16 cellular contexts compared by ENCODE assay signal in genomic region chr11:77088236-77089003, GRCh38. TPM values are rescaled to one million over a fixed set of nuclear protein-coding genes. Genes with fewer than 3 reads are reported as not detected.
DNase-seq lines count a peak whose midpoint lies in the region; ATAC-seq, FAIRE-seq and TF ChIP-seq lines count a peak whose summit lies in the region.
"Had no signal": no experiment of that assay in that cellular context is flagged by ENCODE, and none has a peak within 500 bp of the region (broad histone marks: within the 10 kb centered on the region; RNA-seq: fewer than 3 reads in every experiment).

No MANE protein-coding gene starts in this region.

- ATAC-seq in left cardiac atrium, result no peak
- no peak for ATAC-seq in heart right ventricle
- ATAC-seq in aorta (ENCODE audit: low FRiP score), result no peak
- ATAC-seq: CD8-positive, alpha-beta T cell had no signal

- no peak overlapping the region for H3K27ac ChIP-seq in heart right ventricle
- H3K27ac ChIP-seq in esophagus (ENCODE audit: low read depth in 2 of 2, low read length in 1 of 2), result peak overlapping the region; percentile 58 to 85
- H3K27ac ChIP-seq in aorta (ENCODE audit: low read depth in 1 of 2, low read length in 2 of 2), result no peak overlapping the region
- H3K27ac ChIP-seq: epithelial cell of prostate, GM23248 had no signal

- no peak for FAIRE-seq in frontal cortex (lab: Jason Lieb, UNC)

- H3K9me3 ChIP-seq in heart right ventricle (no peaks in the 10 kb centered on the region), esophagus (ENCODE audit: control insufficient read depth in 2 of 2, insufficient read depth in 1 of 2, low read depth in 1 of 2, low read length in 1 of 2) (no peaks in the 10 kb centered on the region), aorta (ENCODE audit: control insufficient read depth, low read length) (no peaks in the 10 kb centered on the region)
- H3K9me3 ChIP-seq: testis had no signal

- peak overlapping the region; percentile 57 for H3K27ac Mint-ChIP-seq in neural crest cell (ENCODE audit: unreplicated experiment)
- H3K27ac Mint-ChIP-seq: CD8-positive, alpha-beta T cell had no signal

- no peak overlapping the region for H3K4me3 ChIP-seq in heart right ventricle
- H3K4me3 ChIP-seq in esophagus (ENCODE audit: low read depth in 1 of 2, low read length in 2 of 2), result no peak overlapping the region
- no peak overlapping the region for H3K4me3 ChIP-seq in aorta (ENCODE audit: low read length in 2 of 2)
- H3K4me3 ChIP-seq: GM23248, testis had no signal

- TF ChIP-seq CTCF in heart right ventricle (IDR thresholded peaks at IDR 0.05), result no peak
- no peak for TF ChIP-seq CTCF in neural crest cell (conservative IDR thresholded peaks at IDR 0.05)

- no peak overlapping the region for H3K4me3 Mint-ChIP-seq in neural crest cell
- H3K4me3 Mint-ChIP-seq: CD8-positive, alpha-beta T cell had no signal

- H3K36me3 ChIP-seq in heart right ventricle (peaks cover 0 to 6% (median 0%) of the 10 kb centered on the region in 9 donors), esophagus (ENCODE audit: control insufficient read depth in 2 of 2, insufficient read depth in 2 of 2, low read length in 1 of 2) (peaks cover 0 to 4% of the 10 kb centered on the region in 2 donors), aorta (ENCODE audit: control insufficient read depth in 1 of 2, insufficient read depth in 2 of 2, low read length in 1 of 2) (no peaks in the 10 kb centered on the region)

- peak; percentile 11 for DNase-seq in left cardiac atrium
- no peak for DNase-seq in heart right ventricle
- no peak for DNase-seq in neural crest cell (ENCODE audit: low read depth, low spot score)
- peak; percentile 32 to 67 for DNase-seq in aorta
- no peak for DNase-seq in Kasumi-1 (lab: John Stamatoyannopoulos, UW)
- DNase-seq in frontal cortex (ENCODE audit: low spot score in 2 of 2), result no peak
- no peak for DNase-seq in activated CD8-positive, alpha-beta memory T cell treated with anti-CD3 and anti-CD28 coated beads, Interleukin-2, amount 50 U/mL, for 48 hours
- DNase-seq: amniotic stem cell; CD8-positive, alpha-beta T cell; GM23248; KBM-7; testis had no signal

- H3K36me3 Mint-ChIP-seq in neural crest cell (ENCODE audit: low read depth), result no peaks in the 10 kb centered on the region

- H3K4me1 ChIP-seq in heart right ventricle (peaks cover 0 to 13% (median under 1%) of the 10 kb centered on the region in 9 donors), esophagus (ENCODE audit: control insufficient read depth in 2 of 2, insufficient read depth in 2 of 2, low read length in 1 of 2) (peaks cover 16 to 33% of the 10 kb centered on the region in 2 donors), aorta (ENCODE audit: control insufficient read depth in 1 of 2, insufficient read depth in 2 of 2, low read length in 2 of 2) (no peaks in the 10 kb centered on the region)

- H3K27me3 ChIP-seq in heart right ventricle (no peaks in the 10 kb centered on the region), esophagus (ENCODE audit: control insufficient read depth in 1 of 2, insufficient read depth in 2 of 2, low read length in 2 of 2) (no peaks in the 10 kb centered on the region), aorta (ENCODE audit: control insufficient read depth in 1 of 2, insufficient read depth in 2 of 2, low read length in 1 of 2) (no peaks in the 10 kb centered on the region)
- H3K27me3 ChIP-seq: testis had no signal

- peaks cover 19% of the 10 kb centered on the region for H3K4me1 Mint-ChIP-seq in neural crest cell

- H3K9me3 Mint-ChIP-seq in neural crest cell, result no peaks in the 10 kb centered on the region
- H3K9me3 Mint-ChIP-seq: CD8-positive, alpha-beta T cell had no signal

- intact Hi-C loops in left cardiac atrium (cut with DNase I) (no loop called here), heart right ventricle (cut with DNase I) (loop anchor here in 3 of 10 donors (5.0 to 10.0 kb wide), 4 partner anchors 41 to 364 kb away; no protein-coding TSS in a partner anchor), aorta (cut with DNase I) (no loop called here)

- 79 to 81% methylated on average over 11 of the region's 11 CpGs for WGBS in heart right ventricle, 2 donors
- WGBS in esophagus, 2 donors, result 62 to 68% methylated on average over 11 of the region's 11 CpGs
- WGBS in aorta, 2 donors, result 75 to 78% methylated on average over 10 to 11 of the region's 11 CpGs

- no peaks in the 10 kb centered on the region for H3K27me3 Mint-ChIP-seq in neural crest cell (ENCODE audit: low read depth)

RNA-seq across cellular contexts. Expression of gene OMP, which starts 14.2 kb away (rescaled TPM):
- total RNA-seq in left cardiac atrium, result under 1 TPM in 1 of 2 donors, not detected in 1; 0.97 TPM
- under 1 TPM in 1 of 10 donors, not detected in 9; 0.58 TPM for total RNA-seq in heart right ventricle
- not detected for polyA plus RNA-seq in heart right ventricle
- polyA plus RNA-seq in esophagus, result under 1 TPM; 0.33 to 0.98 TPM
- total RNA-seq in neural crest cell, result 1.4 TPM in 1 of 2 replicates, not detected in the other
- 1 to 10 TPM in 1 of 2 donors, not detected in 1; 2.1 TPM for total RNA-seq in aorta
- not detected for polyA plus RNA-seq in aorta
- not detected for total RNA-seq in frontal cortex
- total RNA-seq: activated CD8-positive, alpha-beta memory T cell treated with anti-CD3 and anti-CD28 coated beads for 36 hours; GM23248; myocyte had no signal
- polyA plus RNA-seq: GM23248 had no signal

RNA-seq across cellular contexts. Expression of gene CAPN5, which starts 21.6 kb away (rescaled TPM):
- total RNA-seq in left cardiac atrium (1 to 10 TPM; 5.6 to 5.9 TPM), heart right ventricle (1 to 10 TPM; 1.8 to 3.6 (median 2.7) TPM), neural crest cell (25.8 and 26.2 TPM in 2 replicates), aorta (10 to 100 TPM in 1 of 2 donors, 1 to 10 TPM in 1; 6.9 to 22.4 TPM), frontal cortex (8.6 TPM)
- polyA plus RNA-seq in heart right ventricle (1 to 10 TPM; 2.0 to 2.5 TPM), esophagus (10 to 100 TPM; 26.6 to 27.8 TPM), aorta (10 to 100 TPM; 10.4 to 11.1 TPM)

RNA-seq across cellular contexts. Expression of gene MYO7A, which starts 39.6 kb away (rescaled TPM):
- total RNA-seq in left cardiac atrium, result 10 to 100 TPM in 1 of 2 donors, 1 to 10 TPM in 1; 7.5 to 11.1 TPM
- total RNA-seq in heart right ventricle, result 1 to 10 TPM in 9 of 10 donors, under 1 TPM in 1; 1.00 to 6.8 (median 2.8) TPM
- polyA plus RNA-seq in heart right ventricle, result 1 to 10 TPM in 1 of 2 donors, under 1 TPM in 1; 0.91 to 5.0 TPM
- 1 to 10 TPM; 1.1 to 1.2 TPM for polyA plus RNA-seq in esophagus
- 2.1 and 2.5 TPM in 2 replicates for total RNA-seq in neural crest cell
- 10 to 100 TPM; 11.6 to 27.9 TPM for total RNA-seq in aorta
- 1 to 10 TPM; 1.9 to 2.1 TPM for polyA plus RNA-seq in aorta
- 0.82 TPM for total RNA-seq in frontal cortex
- total RNA-seq: GM23248 had no signal
- polyA plus RNA-seq: GM23248 had no signal

RNA-seq across cellular contexts. Expression of gene B3GNT6, which starts 54.2 kb away (rescaled TPM):
- total RNA-seq in left cardiac atrium, result not detected
- not detected for total RNA-seq in heart right ventricle
- not detected for polyA plus RNA-seq in heart right ventricle
- polyA plus RNA-seq in esophagus, result 1 to 10 TPM; 2.4 to 4.8 TPM
- not detected in 2 replicates for total RNA-seq in neural crest cell
- not detected for total RNA-seq in aorta
- polyA plus RNA-seq in aorta, result not detected
- total RNA-seq in frontal cortex, result not detected
- total RNA-seq: activated CD8-positive, alpha-beta memory T cell treated with anti-CD3 and anti-CD28 coated beads for 36 hours; CD8-positive, alpha-beta T cell; GM23248; myocyte had no signal
- polyA plus RNA-seq: GM23248 had no signal

Comparison
In these comparisons a context has a peak if more than half of its experiments do, and no peak if none do; other contexts are left out.
1. DNase-seq: peak in left cardiac atrium (single experiment) and aorta (2 of 2); none in heart right ventricle (0 of 2), neural crest cell (single experiment), Kasumi-1 (0 of 2), frontal cortex (0 of 2) and activated CD8-positive, alpha-beta memory T cell treated with anti-CD3 and anti-CD28 coated beads, Interleukin-2, amount 50 U/mL, for 48 hours (single experiment).
2. H3K27ac ChIP-seq: peak in esophagus (2 of 2); none in heart right ventricle (0 of 10) and aorta (0 of 2).